ENCODE assay signal across 8 cellular contexts in genomic region chr18:46281185-46282176, GRCh38.
DNase-seq lines count a peak whose midpoint lies in the region; ATAC-seq and TF ChIP-seq lines count a peak whose summit lies in the region.

No MANE protein-coding gene starts in this region.

- no peaks in the 10 kb centered on the region for H3K9me3 ChIP-seq in lung (ENCODE audit: control insufficient read depth in 2 of 2, insufficient read depth in 1 of 2, low read length in 1 of 2)

- peaks cover 3 to 7% of the 10 kb centered on the region in 2 donors for H3K4me1 ChIP-seq in lung (ENCODE audit: control insufficient read depth in 2 of 2, insufficient read depth in 2 of 2, low read length in 2 of 2)

- H3K27me3 ChIP-seq in dorsolateral prefrontal cortex: no peaks in the 10 kb centered on the region
- H3K27me3 ChIP-seq in lung (ENCODE audit: control insufficient read depth, insufficient read depth): no peaks in the 10 kb centered on the region

- WGBS in lung, 2 donors: 55 to 56% methylated on average over 15 of the region's 15 CpGs

- no peak overlapping the region for H3K4me3 ChIP-seq in dorsolateral prefrontal cortex
- H3K4me3 ChIP-seq in lung: no peak overlapping the region

- TF ChIP-seq CTCF in dorsolateral prefrontal cortex (IDR thresholded peaks at IDR 0.05 in 54 of 56, conservative IDR thresholded peaks at IDR 0.05 in 2 of 56; ENCODE audit: low read depth in 1 of 56, partially characterized antibody in 56 of 56): peak; percentile 54 to 99 (median 90)
- peak; percentile 77 for TF ChIP-seq CTCF in lung (IDR thresholded peaks at IDR 0.05; ENCODE audit: control extremely low read depth, extremely low read depth)

- ATAC-seq in GM18870 (IDR thresholded peaks at IDR 0.05; ENCODE audit: unreplicated experiment): peak; percentile 60
- ATAC-seq in HG03175 (IDR thresholded peaks at IDR 0.05; ENCODE audit: unreplicated experiment): peak; percentile 84
- ATAC-seq in lung (ENCODE audit: insufficient read depth, low FRiP score): peak; percentile 81

- no peaks in the 10 kb centered on the region for H3K36me3 ChIP-seq in lung (ENCODE audit: control insufficient read depth in 2 of 2, insufficient read depth in 2 of 2, low read length in 2 of 2)

- intact Hi-C loops in dorsolateral prefrontal cortex (cut with DNase I): loop anchor here (1.0 to 10.0 kb wide), 7 partner anchors 107 to 576 kb away; partner anchors contain the start of gene LOXHD1 (in 2 of the 2)

- DNase-seq in AML-193 (lab: John Stamatoyannopoulos, UW) (peak; percentile 36 to 41), NCI-H526 treated with DMSO at 0.1 percent for 48 hours (lab: John Stamatoyannopoulos, UW) (peak; percentile 29), dorsolateral prefrontal cortex (peak; percentile 56 to 83 (median 70)), lung (ENCODE audit: low spot score) (peak; percentile 58)
- DNase-seq in activated CD4-positive, alpha-beta T cell treated with anti-CD3 and anti-CD28 coated beads, Interleukin-2, amount 50 U/mL, for 1 hour: peak; percentile 57
- DNase-seq in stimulated activated CD8-positive, alpha-beta memory T cell treated with anti-CD3 and anti-CD28 coated beads, Interleukin-15, amount 100 ng/mL, for 24 hours (ENCODE audit: low read depth): peak; percentile 13

- no peak overlapping the region for H3K27ac ChIP-seq in dorsolateral prefrontal cortex
- H3K27ac ChIP-seq in lung (ENCODE audit: low read depth in 1 of 2, low read length in 1 of 2): no peak overlapping the region

Comparison
In these comparisons a context has a peak if more than half of its experiments do, and no peak if none do; other contexts are left out.
1. DNase-seq: peak in every context shown above with its lines; median percentile 70 in dorsolateral prefrontal cortex; 58 in lung; 57 in activated CD4-positive, alpha-beta T cell treated with anti-CD3 and anti-CD28 coated beads, Interleukin-2, amount 50 U/mL, for 1 hour; 38 in AML-193; 29 in NCI-H526 treated with DMSO at 0.1 percent for 48 hours; 13 in stimulated activated CD8-positive, alpha-beta memory T cell treated with anti-CD3 and anti-CD28 coated beads, Interleukin-15, amount 100 ng/mL, for 24 hours.